ENCODE assay signal across 10 cellular contexts in genomic region chr7:20798694-20799121, GRCh38. TPM values are rescaled to one million over a fixed set of nuclear protein-coding genes. Genes with fewer than 3 reads are reported as not detected.
DNase-seq lines count a peak whose midpoint lies in the region; ATAC-seq, FAIRE-seq and TF ChIP-seq lines count a peak whose summit lies in the region.
"Had no signal": no experiment of that assay in that cellular context is flagged by ENCODE, and none has a peak within 500 bp of the region (broad histone marks: within the 10 kb centered on the region; RNA-seq: fewer than 3 reads in every experiment).

No MANE protein-coding gene starts in this region.

- BruUV-seq in Calu3 (replicated peaks; lab: Mats Ljungman, UMichigan): no TSS peak

- no peak for TF ChIP-seq EP300 in neural cell (conservative IDR thresholded peaks at IDR 0.05; ENCODE audit: poor library complexity, severe bottlenecking)

- H3K36me3 Mint-ChIP-seq in Calu3 (ENCODE audit: insufficient read depth, unreplicated experiment) (peaks cover 14% of the 10 kb centered on the region), astrocyte (ENCODE audit: low read depth, unreplicated experiment) (no peaks in the 10 kb centered on the region)

- H3K4me3 ChIP-seq in astrocyte (ENCODE audit: insufficient read depth, low read depth, low read length): peak overlapping the region; percentile 17
- H3K4me3 ChIP-seq in neural cell (ENCODE audit: low read length): peak overlapping the region; percentile 64
- H3K4me3 ChIP-seq: mucosa of descending colon had no signal

- in situ Hi-C loops in G401 (cut with HindIII; ENCODE audit: low sequenced_read_pairs): no loop called here

- H3K27ac ChIP-seq in astrocyte (ENCODE audit: low read depth, low read length) (no peak overlapping the region), neural cell (ENCODE audit: low read length) (peak overlapping the region; percentile 35)
- H3K27ac ChIP-seq: adrenal gland had no signal

- no peaks in the 10 kb centered on the region for H3K79me2 ChIP-seq in astrocyte (ENCODE audit: insufficient read depth, low read length)
- H3K79me2 ChIP-seq in neural cell (replicated peaks; ENCODE audit: insufficient read depth, low read length): peaks cover 15% of the 10 kb centered on the region

- H2AFZ ChIP-seq in astrocyte (ENCODE audit: low read depth, low read length): no peak overlapping the region
- H2AFZ ChIP-seq in neural cell (ENCODE audit: low read depth, low read length): no peak overlapping the region

- intact Hi-C loops in Calu3 (cut with micrococcal nuclease; ENCODE audit: unreplicated experiment): no loop called here

- peaks cover 48% of the 10 kb centered on the region for H3K27me3 ChIP-seq in astrocyte (ENCODE audit: insufficient read depth, low read length)
- peaks cover 49% of the 10 kb centered on the region for H3K27me3 ChIP-seq in neural cell (ENCODE audit: insufficient read depth, low read depth, low read length)

- H3F3A ChIP-seq in neural cell (ENCODE audit: insufficient read depth, low read length, poor library complexity, severe bottlenecking): peaks cover 6% of the 10 kb centered on the region

- no peak for FAIRE-seq in astrocyte (lab: Jason Lieb, UNC)

- no peak overlapping the region for H3K27ac Mint-ChIP-seq in Calu3 (ENCODE audit: unreplicated experiment)
- H3K27ac Mint-ChIP-seq in astrocyte (ENCODE audit: unreplicated experiment): peak overlapping the region; percentile 34

- CTCF ChIA-PET in Calu3 (lab: Charles Lee): interaction anchor here (1.0 kb wide), 1 partner anchor 13 kb away, joined by 5 read pairs; no protein-coding TSS in a partner anchor

- H3K4me1 ChIP-seq in astrocyte (ENCODE audit: insufficient read depth, low read length): peaks cover 7% of the 10 kb centered on the region

- peaks cover 69% of the 10 kb centered on the region for H3K27me3 Mint-ChIP-seq in Calu3 (ENCODE audit: unreplicated experiment)
- peaks cover 53% of the 10 kb centered on the region for H3K27me3 Mint-ChIP-seq in astrocyte (ENCODE audit: low read depth, unreplicated experiment)

- ATAC-seq in HG03439 (IDR thresholded peaks at IDR 0.05; ENCODE audit: unreplicated experiment) (peak; percentile 5), GM18873 (IDR thresholded peaks at IDR 0.05; ENCODE audit: low FRiP score, unreplicated experiment) (no peak), GM21825 (IDR thresholded peaks at IDR 0.05; ENCODE audit: unreplicated experiment) (no peak), GM21447 (IDR thresholded peaks at IDR 0.05; ENCODE audit: unreplicated experiment) (no peak)

- TF ChIP-seq RAD21 in neural cell (conservative IDR thresholded peaks at IDR 0.05): no peak

- H3K9ac ChIP-seq in astrocyte (ENCODE audit: low read length) (no peak overlapping the region), neural cell (ENCODE audit: low read length) (peak overlapping the region; percentile 58)

- H3K36me3 ChIP-seq in astrocyte (ENCODE audit: insufficient read depth, low read length) (no peaks in the 10 kb centered on the region), neural cell (ENCODE audit: insufficient read depth, low read length) (no peaks in the 10 kb centered on the region)
- H3K36me3 ChIP-seq: adrenal gland had no signal

- peaks cover 7% of the 10 kb centered on the region for H3K9me3 ChIP-seq in astrocyte (ENCODE audit: insufficient read depth, low read depth, low read length)
- no peaks in the 10 kb centered on the region for H3K9me3 ChIP-seq in neural cell (ENCODE audit: low read length)
- H3K9me3 ChIP-seq: adrenal gland, mucosa of descending colon had no signal

- DNase-seq in Calu3: no peak
- no peak for DNase-seq in astrocyte (ENCODE audit: low read depth)
- no peak for DNase-seq in G401 (ENCODE audit: low spot score)

- H3K4me2 ChIP-seq in astrocyte (ENCODE audit: low read length): peak overlapping the region; percentile 91
- H3K4me2 ChIP-seq in neural cell (ENCODE audit: low read length): no peak overlapping the region

- no peaks in the 10 kb centered on the region for H3K9me2 ChIP-seq in neural cell (ENCODE audit: insufficient read depth, low read length)

- TF ChIP-seq CTCF in Calu3 (IDR thresholded peaks at IDR 0.05; ENCODE audit: unreplicated experiment) (no peak), astrocyte (IDR thresholded peaks at IDR 0.05; ENCODE audit: insufficient read depth, low read depth, low read length) (no peak), neural cell (IDR thresholded peaks at IDR 0.05; ENCODE audit: poor library complexity, severe bottlenecking) (no peak)

- H3K4me1 Mint-ChIP-seq in Calu3 (ENCODE audit: low read depth, unreplicated experiment) (peaks cover 8% of the 10 kb centered on the region), astrocyte (ENCODE audit: low read depth, unreplicated experiment) (no peaks in the 10 kb centered on the region)

- H3K4me3 Mint-ChIP-seq in Calu3 (ENCODE audit: low read depth, unreplicated experiment) (peak overlapping the region; percentile 78), astrocyte (ENCODE audit: unreplicated experiment) (peak overlapping the region; percentile 80)

- no peaks in the 10 kb centered on the region for H4K20me1 ChIP-seq in astrocyte (ENCODE audit: insufficient read depth, low read length)
- no peaks in the 10 kb centered on the region for H4K20me1 ChIP-seq in neural cell (ENCODE audit: insufficient read depth)

- no peaks in the 10 kb centered on the region for H3K9me3 Mint-ChIP-seq in Calu3 (ENCODE audit: low read depth, unreplicated experiment)
- no peaks in the 10 kb centered on the region for H3K9me3 Mint-ChIP-seq in astrocyte (ENCODE audit: unreplicated experiment)

TF ChIP-seq in neural cell, 6 proteins besides CTCF, POLR2A, EP300 and RAD21:
- no peak for TF ChIP-seq POLR2AphosphoS5 (IDR thresholded peaks at IDR 0.05)
- no peak for TF ChIP-seq TAF1 (IDR thresholded peaks at IDR 0.05; ENCODE audit: low read depth)
- no peak for TF ChIP-seq REST (IDR thresholded peaks at IDR 0.05; ENCODE audit: borderline replicate concordance)
- no peak for TF ChIP-seq MXI1 (conservative IDR thresholded peaks at IDR 0.05; ENCODE audit: poor library complexity, severe bottlenecking)
- TF ChIP-seq EZH2 (IDR thresholded peaks at IDR 0.05; ENCODE audit: borderline replicate concordance, insufficient read depth, low read length, poor library complexity, severe bottlenecking): no peak
- TF ChIP-seq SMC3 (conservative IDR thresholded peaks at IDR 0.05; ENCODE audit: poor library complexity): no peak

RNA-seq across cellular contexts. Expression of gene SP8, which starts 12.0 kb away (rescaled TPM):
- total RNA-seq in Calu3 (2022): not detected in 2 replicates
- total RNA-seq in astrocyte: 0.36 and 0.70 TPM in 2 replicates
- polyA plus RNA-seq in neural cell: 8.4 and 8.7 TPM in 2 replicates
- 15.6 TPM in 2 replicates for polyA minus RNA-seq in neural cell
- total RNA-seq in G401 (2014; rRNA removed; shearing (Covaris generic)): not detected in 2 replicates
- total RNA-seq: adrenal gland, mucosa of descending colon had no signal
- polyA plus RNA-seq: adrenal gland had no signal
